In the genomic region with DNA sequence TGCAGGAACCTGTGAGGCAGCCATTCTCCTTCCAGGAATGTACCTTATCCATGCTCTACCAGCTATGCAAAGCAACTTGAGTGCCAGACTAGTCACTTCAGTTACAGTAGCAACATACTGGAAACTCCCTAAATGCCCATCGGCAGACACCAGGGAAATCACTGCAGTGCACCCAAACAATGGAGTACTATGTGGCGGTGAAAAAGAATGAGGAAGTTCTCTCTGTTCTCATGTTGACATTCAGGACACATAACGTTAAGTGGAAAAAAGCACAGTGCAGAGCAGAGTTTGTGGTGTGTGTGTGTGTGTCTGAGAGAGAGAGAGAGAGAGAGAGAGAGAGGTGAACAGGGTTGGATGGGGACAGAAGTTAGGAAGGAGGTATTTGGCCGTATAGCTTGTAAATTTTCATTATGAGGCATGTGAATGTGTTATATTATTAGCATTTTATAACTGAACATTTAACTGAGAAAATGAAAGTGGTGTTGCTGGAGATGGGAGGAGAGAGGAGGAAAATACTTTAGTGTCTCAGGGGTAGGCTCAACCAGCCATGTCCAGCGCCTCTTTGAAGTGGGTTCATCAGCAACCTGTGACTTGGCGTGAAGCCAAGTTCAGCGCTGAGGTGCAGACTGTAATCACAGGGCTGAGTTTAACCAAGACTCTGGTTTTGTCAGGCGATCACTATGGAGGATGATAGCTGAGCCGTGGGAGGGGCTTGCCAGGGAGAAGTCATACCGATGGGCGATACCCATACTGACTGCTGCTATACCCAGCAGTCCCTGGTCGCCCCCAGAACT, we compare ENCODE assay signal across 11 cellular contexts. TPM values are rescaled to one million over a fixed set of nuclear protein-coding genes. Genes with fewer than 3 reads are reported as not detected.
DNase-seq lines count a peak whose midpoint lies in the region; ATAC-seq, FAIRE-seq and TF ChIP-seq lines count a peak whose summit lies in the region.
"Had no signal": no experiment of that assay in that cellular context is flagged by ENCODE, and none has a peak within 500 bp of the region (broad histone marks: within the 10 kb centered on the region; RNA-seq: fewer than 3 reads in every experiment).

No MANE protein-coding gene starts in this region.

- no peaks in the 10 kb centered on the region for H3K36me3 ChIP-seq in HCT116 (ENCODE audit: control insufficient read depth in 1 of 2, insufficient read depth in 2 of 2, low read length in 2 of 2)
- H3K36me3 ChIP-seq in brain microvascular endothelial cell (replicated peaks): no peaks in the 10 kb centered on the region

- no peaks in the 10 kb centered on the region for H3K9me3 ChIP-seq in HCT116 (ENCODE audit: control insufficient read depth in 1 of 2, insufficient read depth in 1 of 2, low read depth in 1 of 2, low read length in 2 of 2)

- H3K27me3 ChIP-seq in HCT116 (ENCODE audit: insufficient read depth, low read length) (no peaks in the 10 kb centered on the region), brain microvascular endothelial cell (replicated peaks) (peaks cover 21% of the 10 kb centered on the region)

- H3K79me2 ChIP-seq in HCT116 (ENCODE audit: insufficient read depth, low read length): no peaks in the 10 kb centered on the region

- in situ Hi-C loops in brain microvascular endothelial cell (cut with HindIII; ENCODE audit: low pct_ligation_motif_present, low sequenced_read_pairs): no loop called here

- no peak overlapping the region for H2AFZ ChIP-seq in HCT116 (ENCODE audit: low read depth, low read length, poor library complexity, severe bottlenecking)

- TF ChIP-seq POLR2A in GM12891 (IDR thresholded peaks at IDR 0.05; ENCODE audit: low read depth, low read length): no peak
- no peak for TF ChIP-seq POLR2A in HCT116 (IDR thresholded peaks at IDR 0.05; ENCODE audit: borderline replicate concordance, extremely low read depth, insufficient read depth, insufficient read length)

- no peak overlapping the region for H3K9ac ChIP-seq in HCT116 (ENCODE audit: low read length)

- POLR2A ChIA-PET in HCT116 (lab: Charles Lee): no interaction called here

- TF ChIP-seq CTCF in HCT116 (IDR thresholded peaks at IDR 0.05 in 2 of 3, conservative IDR thresholded peaks at IDR 0.05 in 1 of 3; ENCODE audit: borderline replicate concordance in 1 of 3, insufficient read depth in 1 of 3, low read depth in 2 of 3, low read length in 2 of 3) (no peak), epithelial cell of esophagus (IDR thresholded peaks at IDR 0.05; ENCODE audit: insufficient read depth, low read depth, low read length, missing control alignments) (no peak), coronary artery (IDR thresholded peaks at IDR 0.05) (no peak), brain microvascular endothelial cell (IDR thresholded peaks at IDR 0.05; ENCODE audit: low read depth, low read length, missing control alignments) (no peak)

- no peak overlapping the region for H3K27ac ChIP-seq in HCT116 (ENCODE audit: low read depth, low read length)
- no peak overlapping the region for H3K27ac ChIP-seq in coronary artery
- no peak overlapping the region for H3K27ac ChIP-seq in brain microvascular endothelial cell

- H3K9me2 ChIP-seq in HCT116 (ENCODE audit: insufficient read depth): no peaks in the 10 kb centered on the region

- no peak overlapping the region for H3K4me3 ChIP-seq in HCT116 (replicated peaks in 1 of 2; ENCODE audit: low read depth in 1 of 2, low read length in 2 of 2)
- H3K4me3 ChIP-seq in epithelial cell of esophagus (ENCODE audit: low read length): no peak overlapping the region
- no peak overlapping the region for H3K4me3 ChIP-seq in coronary artery
- no peak overlapping the region for H3K4me3 ChIP-seq in brain microvascular endothelial cell (ENCODE audit: low read depth, low read length)

- no peaks in the 10 kb centered on the region for H4K20me1 ChIP-seq in HCT116 (ENCODE audit: insufficient read depth)

- peak overlapping the region; percentile 41 for H3K4me2 ChIP-seq in HCT116 (ENCODE audit: low read length)

- peak; percentile 96 for FAIRE-seq in GM12891 (lab: Jason Lieb, UNC)

- BruUV-seq in HCT116 (replicated peaks; lab: Mats Ljungman, UMichigan): no TSS peak

- DNase-seq in GM12891 (ENCODE audit: insufficient read length, low spot score) (no peak), HCT116 (ENCODE audit: low read depth, low spot score) (no peak), NCI-H187 (lab: John Stamatoyannopoulos, UW) (peak; percentile 87 to 89), epithelial cell of esophagus (ENCODE audit: low read depth) (peak; percentile 30), NCI-H446 (lab: John Stamatoyannopoulos, UW) (no peak), coronary artery (ENCODE audit: low spot score) (no peak), brain microvascular endothelial cell (no peak)
- DNase-seq in activated CD4-positive, alpha-beta T cell treated with anti-CD3 and anti-CD28 coated beads, Interleukin-2, amount 50 U/mL, for 1 hour: no peak
- DNase-seq: Right ventricle myocardium superior had no signal

- CTCF ChIA-PET in HCT116 (lab: Charles Lee): interaction anchor here (0.7 to 2.7 kb wide), 8 partner anchors 10 to 446 kb away, joined by 3 to 17 read pairs (median 5); no protein-coding TSS in a partner anchor

- no peak for TF ChIP-seq RAD21 in HCT116 (IDR thresholded peaks at IDR 0.05; ENCODE audit: low read depth)

- H3K4me1 ChIP-seq in HCT116 (ENCODE audit: control insufficient read depth in 1 of 2, insufficient read depth in 2 of 2, low read length in 2 of 2): peaks cover 23 to 43% of the 10 kb centered on the region in 2 experiments

- RAD21 ChIA-PET in HCT116 (lab: Charles Lee; ENCODE audit: low non-redundant PET in 1 of 2, low total read pairs in 2 of 2, uncharacterized antibody in 2 of 2, unreplicated experiment in 2 of 2): interaction anchor here (1.0 to 2.4 kb wide), 2 partner anchors 35 kb away, joined by 5 to 18 read pairs; no protein-coding TSS in a partner anchor

- intact Hi-C loops in HCT116 (cut with micrococcal nuclease): loop anchor here (1.0 kb wide), 2 partner anchors 31 to 35 kb away; no protein-coding TSS in a partner anchor

- peak; percentile 44 for ATAC-seq in HCT116

TF ChIP-seq in GM12891, 5 proteins besides CTCF, POLR2A, EP300 and RAD21:
- TF ChIP-seq PAX5 (IDR thresholded peaks at IDR 0.05; ENCODE audit: insufficient read depth, low read length, severe bottlenecking) (peak; percentile 88), TAF1 (IDR thresholded peaks at IDR 0.05; ENCODE audit: low read depth, low read length) (no peak), SPI1 (IDR thresholded peaks at IDR 0.05; ENCODE audit: low read depth, low read length) (no peak), POLR2AphosphoS5 (IDR thresholded peaks at IDR 0.05; ENCODE audit: low read depth, low read length) (0 out of 2 replicates have a peak, but pooled peaks have one; percentile 38), POU2F2 (IDR thresholded peaks at IDR 0.05; ENCODE audit: low read depth, low read length) (no peak)

TF ChIP-seq in HCT116, 20 proteins besides CTCF, POLR2A, EP300 and RAD21:
- TF ChIP-seq, protein P1, sequence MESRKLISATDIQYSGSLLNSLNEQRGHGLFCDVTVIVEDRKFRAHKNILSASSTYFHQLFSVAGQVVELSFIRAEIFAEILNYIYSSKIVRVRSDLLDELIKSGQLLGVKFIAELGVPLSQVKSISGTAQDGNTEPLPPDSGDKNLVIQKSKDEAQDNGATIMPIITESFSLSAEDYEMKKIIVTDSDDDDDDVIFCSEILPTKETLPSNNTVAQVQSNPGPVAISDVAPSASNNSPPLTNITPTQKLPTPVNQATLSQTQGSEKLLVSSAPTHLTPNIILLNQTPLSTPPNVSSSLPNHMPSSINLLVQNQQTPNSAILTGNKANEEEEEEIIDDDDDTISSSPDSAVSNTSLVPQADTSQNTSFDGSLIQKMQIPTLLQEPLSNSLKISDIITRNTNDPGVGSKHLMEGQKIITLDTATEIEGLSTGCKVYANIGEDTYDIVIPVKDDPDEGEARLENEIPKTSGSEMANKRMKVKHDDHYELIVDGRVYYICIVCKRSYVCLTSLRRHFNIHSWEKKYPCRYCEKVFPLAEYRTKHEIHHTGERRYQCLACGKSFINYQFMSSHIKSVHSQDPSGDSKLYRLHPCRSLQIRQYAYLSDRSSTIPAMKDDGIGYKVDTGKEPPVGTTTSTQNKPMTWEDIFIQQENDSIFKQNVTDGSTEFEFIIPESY (IDR thresholded peaks at IDR 0.05; ENCODE audit: extremely low read depth, insufficient replicate concordance, low read length): no peak
- TF ChIP-seq TCF7L2 (IDR thresholded peaks at IDR 0.05; ENCODE audit: borderline replicate concordance, extremely low read depth, insufficient read depth, insufficient read length) (no peak), ELF1 (IDR thresholded peaks at IDR 0.05; ENCODE audit: borderline replicate concordance, low read depth) (no peak), SIN3A (IDR thresholded peaks at IDR 0.05; ENCODE audit: low read depth) (no peak)

RNA-seq across cellular contexts. Expression of gene TNFAIP2, which starts 17.3 kb away (rescaled TPM):
- 68.7 TPM for polyA plus RNA-seq in GM12891 (2012; ENCODE audit: low read depth, missing spikeins)
- total RNA-seq in HCT116 (2021; ENCODE audit: unreplicated experiment): 74.8 TPM
- polyA plus RNA-seq in HCT116 (2012): 49.6 and 52.9 TPM in 2 replicates

RNA-seq across cellular contexts. Expression of gene EXOC3L4, which starts 46.0 kb away (rescaled TPM):
- polyA plus RNA-seq in GM12891 (2012; ENCODE audit: low read depth, missing spikeins): not detected
- not detected for total RNA-seq in HCT116 (2021; ENCODE audit: unreplicated experiment)
- polyA plus RNA-seq in HCT116 (2012): 0.15 and 0.34 TPM in 2 replicates
- total RNA-seq: natural killer cell treated with Interleukin-12 subunit alpha and Interleukin-12 subunit beta and Interleukin-15 and Interleukin-18, amount 100 ng/mL, for 72 hours; temporal lobe had no signal

RNA-seq across cellular contexts. Expression of gene LBHD2, which starts 56.5 kb away (rescaled TPM):
- polyA plus RNA-seq in GM12891 (2012; ENCODE audit: low read depth, missing spikeins): not detected
- not detected for total RNA-seq in HCT116 (2021; ENCODE audit: unreplicated experiment)
- not detected in 2 replicates for polyA plus RNA-seq in HCT116 (2012)
- total RNA-seq: natural killer cell treated with Interleukin-12 subunit alpha and Interleukin-12 subunit beta and Interleukin-15 and Interleukin-18, amount 100 ng/mL, for 72 hours; Right ventricle myocardium superior; temporal lobe had no signal

Comparison
In these comparisons a context has a peak if more than half of its experiments do, and no peak if none do; other contexts are left out.
1. DNase-seq: peak in NCI-H187 (2 of 2) and epithelial cell of esophagus (single experiment); none in GM12891 (single experiment), HCT116 (single experiment), NCI-H446 (0 of 2), coronary artery (single experiment), brain microvascular endothelial cell (single experiment) and activated CD4-positive, alpha-beta T cell treated with anti-CD3 and anti-CD28 coated beads, Interleukin-2, amount 50 U/mL, for 1 hour (single experiment).